ENCODE assay signal across 1 cellular context in genomic region chr17:67784364-67785121, GRCh38.
A peak's percentile ranks its signal among the peaks of the same experiment; 100 is the strongest.
TF ChIP-seq lines count a peak whose summit lies in the region.

No MANE protein-coding gene starts in this region.

TF ChIP-seq in K562, 482 proteins besides CTCF, POLR2A, EP300 and RAD21 (continued from another document and continues in another):
- TF ChIP-seq BACH1 (tag; IDR thresholded peaks at IDR 0.05) (peak; percentile 65; the same call in 1 of the 2 replicates), RUNX1 (IDR thresholded peaks at IDR 0.05; ENCODE audit: low read depth) (no peak), RBFOX2 (IDR thresholded peaks at IDR 0.05; ENCODE audit: low read depth, low read length) (0 out of 2 replicates have a peak, but pooled peaks have one; percentile 5), GTF2F1 (IDR thresholded peaks at IDR 0.05; ENCODE audit: low read depth, low read length) (no peak), UBTF (IDR thresholded peaks at IDR 0.05; ENCODE audit: borderline replicate concordance in 1 of 2, low read depth in 2 of 2, low read length in 2 of 2) (no peak), ZBTB1 (CRISPR knock-in tag; IDR thresholded peaks at IDR 0.05; ENCODE audit: borderline replicate concordance, low read depth) (no peak), E2F1 (CRISPR knock-in tag; IDR thresholded peaks at IDR 0.05) (no peak), MEIS2 (IDR thresholded peaks at IDR 0.05; ENCODE audit: partially characterized antibody) (peak; percentile 56), ZSCAN32 (CRISPR knock-in tag; IDR thresholded peaks at IDR 0.05) (no peak), ZNF121 (CRISPR knock-in tag; conservative IDR thresholded peaks at IDR 0.05) (no peak), BRD9 (IDR thresholded peaks at IDR 0.05; ENCODE audit: low read depth, partially characterized antibody) (peak; percentile 85), ZZZ3 (IDR thresholded peaks at IDR 0.05) (no peak), ZBTB8A (IDR thresholded peaks at IDR 0.05; ENCODE audit: partially characterized antibody) (no peak), CHD2 (IDR thresholded peaks at IDR 0.05; ENCODE audit: low read depth, low read length) (no peak), POLR2H (tag; IDR thresholded peaks at IDR 0.05; ENCODE audit: low read depth) (peak; percentile 72), HMBOX1 (IDR thresholded peaks at IDR 0.05) (peak; percentile 93), ZEB2 (IDR thresholded peaks at IDR 0.05) (no peak), KAT2B (IDR thresholded peaks at IDR 0.05; ENCODE audit: low read depth, low read length) (no peak), PCBP1 (IDR thresholded peaks at IDR 0.05; ENCODE audit: low read depth, low read length, poor library complexity, severe bottlenecking) (no peak), CBX3 (IDR thresholded peaks at IDR 0.05; ENCODE audit: borderline replicate concordance in 1 of 2, low read length in 2 of 2) (peak in 1 of 2 experiments; percentile 81; a peak in 2 of 3 replicates), SPI1 (IDR thresholded peaks at IDR 0.05; ENCODE audit: borderline replicate concordance, low read depth, low read length) (peak; percentile 85), FOS (IDR thresholded peaks at IDR 0.05; ENCODE audit: extremely low read depth, insufficient read length) (no peak), SMARCA4 (IDR thresholded peaks at IDR 0.05) (peak; percentile 95), FOXM1 (IDR thresholded peaks at IDR 0.05; ENCODE audit: low read depth) (peak; percentile 90), FOXM1 (CRISPR knock-in tag; IDR thresholded peaks at IDR 0.05; ENCODE audit: low read depth) (no peak), ZNF174 (CRISPR knock-in tag; IDR thresholded peaks at IDR 0.05) (no peak), TCF7L2 (IDR thresholded peaks at IDR 0.05; ENCODE audit: low read depth, low read length) (no peak), THRAP3 (IDR thresholded peaks at IDR 0.05; ENCODE audit: borderline replicate concordance) (no peak), TEAD4 (IDR thresholded peaks at IDR 0.05; ENCODE audit: low read length) (peak; percentile 95), TEAD4 (CRISPR knock-in tag; IDR thresholded peaks at IDR 0.05; ENCODE audit: borderline replicate concordance) (no peak), ZNF785 (CRISPR knock-in tag; IDR thresholded peaks at IDR 0.05) (no peak), BDP1 (IDR thresholded peaks at IDR 0.05; ENCODE audit: insufficient read depth, insufficient read length) (no peak), NFXL1 (CRISPR knock-in tag; IDR thresholded peaks at IDR 0.05) (0 out of 2 replicates have a peak, but pooled peaks have one; percentile 33), NR2F6 (CRISPR knock-in tag; IDR thresholded peaks at IDR 0.05) (no peak), C11orf30 (IDR thresholded peaks at IDR 0.05; ENCODE audit: low read depth) (no peak), NR4A1 (CRISPR knock-in tag; IDR thresholded peaks at IDR 0.05) (no peak), NR4A1 (tag; IDR thresholded peaks at IDR 0.05) (peak; percentile 85; the same call in 1 of the 2 replicates), PTBP1 (IDR thresholded peaks at IDR 0.05; ENCODE audit: low read depth, low read length) (no peak)
- TF ChIP-seq, protein P1, sequence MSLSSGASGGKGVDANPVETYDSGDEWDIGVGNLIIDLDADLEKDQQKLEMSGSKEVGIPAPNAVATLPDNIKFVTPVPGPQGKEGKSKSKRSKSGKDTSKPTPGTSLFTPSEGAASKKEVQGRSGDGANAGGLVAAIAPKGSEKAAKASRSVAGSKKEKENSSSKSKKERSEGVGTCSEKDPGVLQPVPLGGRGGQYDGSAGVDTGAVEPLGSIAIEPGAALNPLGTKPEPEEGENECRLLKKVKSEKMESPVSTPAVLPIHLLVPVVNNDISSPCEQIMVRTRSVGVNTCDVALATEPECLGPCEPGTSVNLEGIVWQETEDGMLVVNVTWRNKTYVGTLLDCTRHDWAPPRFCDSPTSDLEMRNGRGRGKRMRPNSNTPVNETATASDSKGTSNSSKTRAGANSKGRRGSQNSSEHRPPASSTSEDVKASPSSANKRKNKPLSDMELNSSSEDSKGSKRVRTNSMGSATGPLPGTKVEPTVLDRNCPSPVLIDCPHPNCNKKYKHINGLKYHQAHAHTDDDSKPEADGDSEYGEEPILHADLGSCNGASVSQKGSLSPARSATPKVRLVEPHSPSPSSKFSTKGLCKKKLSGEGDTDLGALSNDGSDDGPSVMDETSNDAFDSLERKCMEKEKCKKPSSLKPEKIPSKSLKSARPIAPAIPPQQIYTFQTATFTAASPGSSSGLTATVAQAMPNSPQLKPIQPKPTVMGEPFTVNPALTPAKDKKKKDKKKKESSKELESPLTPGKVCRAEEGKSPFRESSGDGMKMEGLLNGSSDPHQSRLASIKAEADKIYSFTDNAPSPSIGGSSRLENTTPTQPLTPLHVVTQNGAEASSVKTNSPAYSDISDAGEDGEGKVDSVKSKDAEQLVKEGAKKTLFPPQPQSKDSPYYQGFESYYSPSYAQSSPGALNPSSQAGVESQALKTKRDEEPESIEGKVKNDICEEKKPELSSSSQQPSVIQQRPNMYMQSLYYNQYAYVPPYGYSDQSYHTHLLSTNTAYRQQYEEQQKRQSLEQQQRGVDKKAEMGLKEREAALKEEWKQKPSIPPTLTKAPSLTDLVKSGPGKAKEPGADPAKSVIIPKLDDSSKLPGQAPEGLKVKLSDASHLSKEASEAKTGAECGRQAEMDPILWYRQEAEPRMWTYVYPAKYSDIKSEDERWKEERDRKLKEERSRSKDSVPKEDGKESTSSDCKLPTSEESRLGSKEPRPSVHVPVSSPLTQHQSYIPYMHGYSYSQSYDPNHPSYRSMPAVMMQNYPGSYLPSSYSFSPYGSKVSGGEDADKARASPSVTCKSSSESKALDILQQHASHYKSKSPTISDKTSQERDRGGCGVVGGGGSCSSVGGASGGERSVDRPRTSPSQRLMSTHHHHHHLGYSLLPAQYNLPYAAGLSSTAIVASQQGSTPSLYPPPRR (CRISPR knock-in tag; IDR thresholded peaks at IDR 0.05; ENCODE audit: borderline replicate concordance): no peak
- TF ChIP-seq, protein P2, sequence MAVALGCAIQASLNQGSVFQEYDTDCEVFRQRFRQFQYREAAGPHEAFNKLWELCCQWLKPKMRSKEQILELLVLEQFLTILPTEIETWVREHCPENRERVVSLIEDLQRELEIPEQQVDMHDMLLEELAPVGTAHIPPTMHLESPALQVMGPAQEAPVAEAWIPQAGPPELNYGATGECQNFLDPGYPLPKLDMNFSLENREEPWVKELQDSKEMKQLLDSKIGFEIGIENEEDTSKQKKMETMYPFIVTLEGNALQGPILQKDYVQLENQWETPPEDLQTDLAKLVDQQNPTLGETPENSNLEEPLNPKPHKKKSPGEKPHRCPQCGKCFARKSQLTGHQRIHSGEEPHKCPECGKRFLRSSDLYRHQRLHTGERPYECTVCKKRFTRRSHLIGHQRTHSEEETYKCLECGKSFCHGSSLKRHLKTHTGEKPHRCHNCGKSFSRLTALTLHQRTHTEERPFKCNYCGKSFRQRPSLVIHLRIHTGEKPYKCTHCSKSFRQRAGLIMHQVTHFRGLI (CRISPR knock-in tag; IDR thresholded peaks at IDR 0.05): peak; percentile 79
- TF ChIP-seq, protein P3, sequence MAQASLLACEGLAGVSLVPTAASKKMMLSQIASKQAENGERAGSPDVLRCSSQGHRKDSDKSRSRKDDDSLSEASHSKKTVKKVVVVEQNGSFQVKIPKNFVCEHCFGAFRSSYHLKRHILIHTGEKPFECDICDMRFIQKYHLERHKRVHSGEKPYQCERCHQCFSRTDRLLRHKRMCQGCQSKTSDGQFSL (CRISPR knock-in tag; IDR thresholded peaks at IDR 0.05): no peak
- TF ChIP-seq, protein P3 (tag; IDR thresholded peaks at IDR 0.05): no peak
- TF ChIP-seq, protein P4, sequence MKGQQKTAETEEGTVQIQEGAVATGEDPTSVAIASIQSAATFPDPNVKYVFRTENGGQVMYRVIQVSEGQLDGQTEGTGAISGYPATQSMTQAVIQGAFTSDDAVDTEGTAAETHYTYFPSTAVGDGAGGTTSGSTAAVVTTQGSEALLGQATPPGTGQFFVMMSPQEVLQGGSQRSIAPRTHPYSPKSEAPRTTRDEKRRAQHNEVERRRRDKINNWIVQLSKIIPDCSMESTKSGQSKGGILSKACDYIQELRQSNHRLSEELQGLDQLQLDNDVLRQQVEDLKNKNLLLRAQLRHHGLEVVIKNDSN (CRISPR knock-in tag; IDR thresholded peaks at IDR 0.05): no peak
- TF ChIP-seq, protein P5, sequence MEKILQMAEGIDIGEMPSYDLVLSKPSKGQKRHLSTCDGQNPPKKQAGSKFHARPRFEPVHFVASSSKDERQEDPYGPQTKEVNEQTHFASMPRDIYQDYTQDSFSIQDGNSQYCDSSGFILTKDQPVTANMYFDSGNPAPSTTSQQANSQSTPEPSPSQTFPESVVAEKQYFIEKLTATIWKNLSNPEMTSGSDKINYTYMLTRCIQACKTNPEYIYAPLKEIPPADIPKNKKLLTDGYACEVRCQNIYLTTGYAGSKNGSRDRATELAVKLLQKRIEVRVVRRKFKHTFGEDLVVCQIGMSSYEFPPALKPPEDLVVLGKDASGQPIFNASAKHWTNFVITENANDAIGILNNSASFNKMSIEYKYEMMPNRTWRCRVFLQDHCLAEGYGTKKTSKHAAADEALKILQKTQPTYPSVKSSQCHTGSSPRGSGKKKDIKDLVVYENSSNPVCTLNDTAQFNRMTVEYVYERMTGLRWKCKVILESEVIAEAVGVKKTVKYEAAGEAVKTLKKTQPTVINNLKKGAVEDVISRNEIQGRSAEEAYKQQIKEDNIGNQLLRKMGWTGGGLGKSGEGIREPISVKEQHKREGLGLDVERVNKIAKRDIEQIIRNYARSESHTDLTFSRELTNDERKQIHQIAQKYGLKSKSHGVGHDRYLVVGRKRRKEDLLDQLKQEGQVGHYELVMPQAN (IDR thresholded peaks at IDR 0.05; ENCODE audit: borderline replicate concordance): no peak
- TF ChIP-seq, protein P6, sequence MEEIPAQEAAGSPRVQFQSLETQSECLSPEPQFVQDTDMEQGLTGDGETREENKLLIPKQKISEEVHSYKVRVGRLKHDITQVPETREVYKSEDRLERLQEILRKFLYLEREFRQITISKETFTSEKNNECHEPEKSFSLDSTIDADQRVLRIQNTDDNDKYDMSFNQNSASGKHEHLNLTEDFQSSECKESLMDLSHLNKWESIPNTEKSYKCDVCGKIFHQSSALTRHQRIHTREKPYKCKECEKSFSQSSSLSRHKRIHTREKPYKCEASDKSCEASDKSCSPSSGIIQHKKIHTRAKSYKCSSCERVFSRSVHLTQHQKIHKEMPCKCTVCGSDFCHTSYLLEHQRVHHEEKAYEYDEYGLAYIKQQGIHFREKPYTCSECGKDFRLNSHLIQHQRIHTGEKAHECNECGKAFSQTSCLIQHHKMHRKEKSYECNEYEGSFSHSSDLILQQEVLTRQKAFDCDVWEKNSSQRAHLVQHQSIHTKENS (CRISPR knock-in tag; IDR thresholded peaks at IDR 0.05): no peak
- TF ChIP-seq, protein P7, sequence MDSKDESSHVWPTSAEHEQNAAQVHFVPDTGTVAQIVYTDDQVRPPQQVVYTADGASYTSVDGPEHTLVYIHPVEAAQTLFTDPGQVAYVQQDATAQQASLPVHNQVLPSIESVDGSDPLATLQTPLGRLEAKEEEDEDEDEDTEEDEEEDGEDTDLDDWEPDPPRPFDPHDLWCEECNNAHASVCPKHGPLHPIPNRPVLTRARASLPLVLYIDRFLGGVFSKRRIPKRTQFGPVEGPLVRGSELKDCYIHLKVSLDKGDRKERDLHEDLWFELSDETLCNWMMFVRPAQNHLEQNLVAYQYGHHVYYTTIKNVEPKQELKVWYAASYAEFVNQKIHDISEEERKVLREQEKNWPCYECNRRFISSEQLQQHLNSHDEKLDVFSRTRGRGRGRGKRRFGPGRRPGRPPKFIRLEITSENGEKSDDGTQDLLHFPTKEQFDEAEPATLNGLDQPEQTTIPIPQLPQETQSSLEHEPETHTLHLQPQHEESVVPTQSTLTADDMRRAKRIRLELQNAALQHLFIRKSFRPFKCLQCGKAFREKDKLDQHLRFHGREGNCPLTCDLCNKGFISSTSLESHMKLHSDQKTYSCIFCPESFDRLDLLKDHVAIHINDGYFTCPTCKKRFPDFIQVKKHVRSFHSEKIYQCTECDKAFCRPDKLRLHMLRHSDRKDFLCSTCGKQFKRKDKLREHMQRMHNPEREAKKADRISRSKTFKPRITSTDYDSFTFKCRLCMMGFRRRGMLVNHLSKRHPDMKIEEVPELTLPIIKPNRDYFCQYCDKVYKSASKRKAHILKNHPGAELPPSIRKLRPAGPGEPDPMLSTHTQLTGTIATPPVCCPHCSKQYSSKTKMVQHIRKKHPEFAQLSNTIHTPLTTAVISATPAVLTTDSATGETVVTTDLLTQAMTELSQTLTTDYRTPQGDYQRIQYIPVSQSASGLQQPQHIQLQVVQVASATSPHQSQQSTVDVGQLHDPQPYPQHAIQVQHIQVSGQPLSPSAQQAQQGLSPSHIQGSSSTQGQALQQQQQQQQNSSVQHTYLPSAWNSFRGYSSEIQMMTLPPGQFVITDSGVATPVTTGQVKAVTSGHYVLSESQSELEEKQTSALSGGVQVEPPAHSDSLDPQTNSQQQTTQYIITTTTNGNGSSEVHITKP (IDR thresholded peaks at IDR 0.05; ENCODE audit: partially characterized antibody): peak; percentile 91
